Comparison of ENCODE assay signal across 9 cellular contexts in the genomic region with DNA sequence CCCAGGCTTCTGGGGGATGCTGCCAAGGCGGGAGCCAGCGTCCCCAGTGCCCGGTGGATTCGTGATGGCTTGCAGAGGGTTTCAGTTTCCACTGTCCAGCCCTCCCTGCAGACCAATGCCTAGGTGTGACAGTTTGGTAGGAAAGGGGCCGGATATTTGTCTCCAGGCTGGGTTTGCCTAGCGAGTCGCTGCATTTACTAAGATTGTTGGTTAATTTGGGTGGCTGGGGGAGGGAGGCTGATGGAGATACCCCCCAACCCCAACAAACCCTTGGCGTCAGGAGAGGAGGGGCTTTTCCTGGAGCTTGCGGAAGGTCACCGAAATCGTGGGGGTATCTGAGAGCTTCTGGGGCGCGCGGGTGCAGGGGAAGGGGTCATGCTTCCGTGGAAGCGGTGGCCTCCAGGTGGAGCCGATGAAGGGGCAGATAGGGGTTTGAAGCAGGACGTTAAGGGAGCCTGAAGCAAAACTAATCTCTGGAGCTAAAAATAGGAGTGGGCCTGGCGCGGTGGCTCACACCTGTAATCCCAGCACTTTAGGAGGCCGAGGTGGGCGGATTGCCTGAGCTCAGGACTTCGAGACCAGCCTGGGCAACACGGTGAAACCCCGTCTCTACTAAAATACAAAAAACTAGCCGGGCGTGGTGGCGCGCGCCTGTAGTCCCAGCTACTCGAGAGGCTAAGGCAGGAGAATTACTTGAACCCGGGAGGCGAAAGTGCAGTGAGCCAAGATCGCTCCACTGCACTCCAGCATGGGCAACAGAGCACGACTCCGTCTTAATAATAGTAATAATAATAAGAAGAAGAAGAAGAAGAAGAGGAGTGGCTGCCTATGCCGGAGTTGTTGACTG. TPM values are rescaled to one million over a fixed set of nuclear protein-coding genes. Genes with fewer than 3 reads are reported as not detected.
DNase-seq lines count a peak whose midpoint lies in the region; ATAC-seq, FAIRE-seq and TF ChIP-seq lines count a peak whose summit lies in the region.
"Had no signal": no experiment of that assay in that cellular context is flagged by ENCODE, and none has a peak within 500 bp of the region (broad histone marks: within the 10 kb centered on the region; RNA-seq: fewer than 3 reads in every experiment).

No MANE protein-coding gene starts in this region.

- no peaks in the 10 kb centered on the region for H3K9me3 Mint-ChIP-seq in T-cell
- H3K9me3 Mint-ChIP-seq in glutamatergic neuron (ENCODE audit: unreplicated experiment) = peaks cover 5% of the 10 kb centered on the region

- H3K4me3 ChIP-seq in GM06990 (replicated peaks; ENCODE audit: low read depth, low read length) (peak overlapping the region; percentile 65), retinal pigment epithelial cell (ENCODE audit: low read length) (peak overlapping the region; percentile 64)

- POLR2A ChIA-PET in T-cell (lab: Charles Lee) = no interaction called here

- TF ChIP-seq CTCF in GM06990 (IDR thresholded peaks at IDR 0.05; ENCODE audit: insufficient read depth, low read length, poor library complexity, severe bottlenecking) (no peak), glutamatergic neuron (IDR thresholded peaks at IDR 0.05; ENCODE audit: partially characterized antibody, unreplicated experiment) (no peak), retinal pigment epithelial cell (conservative IDR thresholded peaks at IDR 0.05; ENCODE audit: low read depth, low read length) (no peak)

- no peak for ATAC-seq in T-cell (replicated peaks in 1 of 4)

- no peaks in the 10 kb centered on the region for H3K27me3 ChIP-seq in GM06990 (replicated peaks; ENCODE audit: control insufficient read depth, insufficient read depth, low read length)
- H3K27me3 ChIP-seq: foreskin keratinocyte had no signal

- H3K4me1 Mint-ChIP-seq in T-cell (peaks cover 8 to 19% (median 9%) of the 10 kb centered on the region in 3 donors), glutamatergic neuron (ENCODE audit: low read depth, unreplicated experiment) (peaks cover 16% of the 10 kb centered on the region)

- H3K36me3 Mint-ChIP-seq in T-cell (no peaks in the 10 kb centered on the region), glutamatergic neuron (ENCODE audit: unreplicated experiment) (no peaks in the 10 kb centered on the region)

- H3K4me3 Mint-ChIP-seq in T-cell (peak overlapping the region; percentile 48 to 64 (median 50)), glutamatergic neuron (ENCODE audit: unreplicated experiment) (peak overlapping the region; percentile 94)

- no peak for FAIRE-seq in GM12892 (lab: Jason Lieb, UNC)

- DNase-seq in GM06990 (ENCODE audit: extremely low read depth, insufficient read length) (no peak), T-cell (no peak), glutamatergic neuron (peak; percentile 42), retinal pigment epithelial cell (ENCODE audit: low read depth) (no peak), GM12892 (ENCODE audit: insufficient read length) (no peak), RPMI8226 (no peak)
- no peak for DNase-seq in activated CD4-positive, alpha-beta T cell treated with anti-CD3 and anti-CD28 coated beads, Interleukin-2, amount 50 U/mL, for 48 hours
- no peak for DNase-seq in activated CD4-positive, alpha-beta T cell treated with anti-CD3 and anti-CD28 coated beads, Interleukin-2, amount 50 U/mL, for 1 hour

- H3K27me3 Mint-ChIP-seq in T-cell (peaks cover 14 to 18% of the 10 kb centered on the region in 2 donors), glutamatergic neuron (ENCODE audit: unreplicated experiment) (peaks cover 10% of the 10 kb centered on the region)

- H3K36me3 ChIP-seq in GM06990 (ENCODE audit: control insufficient read depth, insufficient read depth, low read length) = no peaks in the 10 kb centered on the region

- no peak overlapping the region for H3K27ac Mint-ChIP-seq in T-cell
- H3K27ac Mint-ChIP-seq in glutamatergic neuron (ENCODE audit: unreplicated experiment) = peak overlapping the region; percentile 64

- CTCF ChIA-PET in T-cell (lab: Charles Lee) = no interaction called here

- no peak for TF ChIP-seq POLR2A in GM12892 (IDR thresholded peaks at IDR 0.05; ENCODE audit: low read depth, low read length)

RNA-seq across cellular contexts. Expression of gene CDC42BPB, which starts 1.1 kb away (rescaled TPM):
- total RNA-seq in T-cell (10 to 100 TPM in 3 of 5 donors, 1 to 10 TPM in 2; 5.3 to 17.5 (median 11.2) TPM), glutamatergic neuron (ENCODE audit: unreplicated experiment) (125 TPM)
- 9.6 TPM for polyA plus RNA-seq in GM12892 (2012; ENCODE audit: missing spikeins)

RNA-seq across cellular contexts. Expression of gene LBHD2, which starts 25.6 kb away (rescaled TPM):
- total RNA-seq in T-cell (not detected), glutamatergic neuron (ENCODE audit: unreplicated experiment) (not detected)
- polyA plus RNA-seq in GM12892 (2012; ENCODE audit: missing spikeins) = not detected
- total RNA-seq: foreskin keratinocyte had no signal
- polyA plus RNA-seq: foreskin keratinocyte had no signal

RNA-seq across cellular contexts. Expression of gene EXOC3L4, which starts 36.1 kb away (rescaled TPM):
- total RNA-seq in T-cell (under 1 TPM in 1 of 5 donors, not detected in 4; 0.25 TPM), glutamatergic neuron (ENCODE audit: unreplicated experiment) (0.81 TPM)
- polyA plus RNA-seq in GM12892 (2012; ENCODE audit: missing spikeins) = not detected
- total RNA-seq: foreskin keratinocyte had no signal
- polyA plus RNA-seq: foreskin keratinocyte had no signal
